In the genomic region with DNA sequence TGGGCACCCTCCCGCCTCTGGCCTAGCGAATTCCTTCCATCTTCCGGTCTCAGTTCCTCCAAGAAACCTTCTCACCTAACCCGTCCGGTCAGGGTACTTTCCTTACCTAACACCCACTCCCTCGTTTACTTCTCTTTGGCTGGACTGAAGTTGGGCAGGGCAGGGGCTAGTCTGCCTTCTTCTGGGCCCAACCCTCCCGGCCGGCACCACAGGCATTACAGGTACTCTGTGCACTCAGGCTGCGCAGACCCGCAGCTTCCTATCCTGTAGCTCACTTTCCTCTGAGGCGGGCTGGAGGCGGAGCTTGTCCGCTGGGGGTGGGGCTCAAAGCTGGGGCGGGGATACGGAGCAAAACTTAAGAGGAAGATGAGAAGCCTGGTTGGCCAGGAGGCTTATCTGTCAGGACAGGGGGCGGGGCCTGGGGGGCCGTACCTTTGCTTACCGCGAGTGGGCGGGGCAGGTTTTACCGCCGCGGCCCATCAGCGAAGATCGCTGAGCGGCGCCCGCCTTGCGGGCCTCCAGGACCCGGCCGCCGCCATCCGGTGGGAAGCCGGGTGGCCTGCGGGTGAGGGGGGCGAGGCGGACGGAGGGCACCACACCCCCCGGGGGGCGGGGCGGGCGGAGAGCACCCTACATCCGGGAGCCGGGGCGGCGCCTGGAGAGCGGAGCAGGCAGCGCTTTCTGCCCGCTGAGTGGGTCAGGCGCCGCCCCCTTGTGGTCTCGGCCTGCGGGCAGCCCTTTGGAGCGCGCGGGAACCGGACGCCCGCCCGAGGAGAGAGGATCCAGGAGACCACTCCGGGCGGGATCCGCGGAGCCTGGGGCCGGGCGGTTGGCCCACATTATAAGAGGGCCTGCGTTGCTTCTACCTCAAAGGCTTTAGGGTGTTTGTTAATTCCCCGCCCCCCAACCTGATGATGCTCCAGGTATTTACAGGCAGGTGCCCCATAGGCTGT, we compare ENCODE assay signal across 1 cellular context.
TF ChIP-seq lines count a peak whose summit lies in the region.

No MANE protein-coding gene starts in this region.

TF ChIP-seq in HEK293, 187 proteins besides CTCF, POLR2A, EP300 and RAD21 (continued from another document and continues in another):
- TF ChIP-seq, protein P1, sequence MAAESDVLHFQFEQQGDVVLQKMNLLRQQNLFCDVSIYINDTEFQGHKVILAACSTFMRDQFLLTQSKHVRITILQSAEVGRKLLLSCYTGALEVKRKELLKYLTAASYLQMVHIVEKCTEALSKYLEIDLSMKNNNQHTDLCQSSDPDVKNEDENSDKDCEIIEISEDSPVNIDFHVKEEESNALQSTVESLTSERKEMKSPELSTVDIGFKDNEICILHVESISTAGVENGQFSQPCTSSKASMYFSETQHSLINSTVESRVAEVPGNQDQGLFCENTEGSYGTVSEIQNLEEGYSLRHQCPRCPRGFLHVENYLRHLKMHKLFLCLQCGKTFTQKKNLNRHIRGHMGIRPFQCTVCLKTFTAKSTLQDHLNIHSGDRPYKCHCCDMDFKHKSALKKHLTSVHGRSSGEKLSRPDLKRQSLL (tag by site-specific recombination; IDR thresholded peaks at IDR 0.05), result 0 out of 2 replicates have a peak, but pooled peaks have one; percentile 12
- TF ChIP-seq ZSCAN30 (tag by site-specific recombination; IDR thresholded peaks at IDR 0.05) (peak; percentile 83; the same call in 1 of the 2 replicates), ZNF248 (tag by site-specific recombination; IDR thresholded peaks at IDR 0.05) (no peak), ZNF610 (tag by site-specific recombination; IDR thresholded peaks at IDR 0.05; ENCODE audit: borderline replicate concordance) (0 out of 2 replicates have a peak, but pooled peaks have one; percentile 12), ZNF175 (tag by site-specific recombination; IDR thresholded peaks at IDR 0.05) (no peak), ZSCAN23 (tag by site-specific recombination; IDR thresholded peaks at IDR 0.05) (0 out of 2 replicates have a peak, but pooled peaks have one; percentile 31), SALL2 (tag by site-specific recombination; IDR thresholded peaks at IDR 0.05; ENCODE audit: borderline replicate concordance) (no peak), YY1 (tag by site-specific recombination; IDR thresholded peaks at IDR 0.05) (0 out of 2 replicates have a peak, but pooled peaks have one; percentile 32), IKZF3 (tag by site-specific recombination; IDR thresholded peaks at IDR 0.05) (peak; percentile 81), ZFHX2 (tag by site-specific recombination; conservative IDR thresholded peaks at IDR 0.05) (peak; percentile 45), TCF7L2 (IDR thresholded peaks at IDR 0.05; ENCODE audit: borderline replicate concordance, low read depth, low read length) (no peak), ZNF660 (tag by site-specific recombination; IDR thresholded peaks at IDR 0.05) (peak; percentile 71; the same call in 1 of the 2 replicates), ZFP37 (tag by site-specific recombination; IDR thresholded peaks at IDR 0.05) (0 out of 2 replicates have a peak, but pooled peaks have one; percentile 33), ZBTB17 (tag by site-specific recombination; IDR thresholded peaks at IDR 0.05) (peak; percentile 83), GLIS1 (tag by site-specific recombination; IDR thresholded peaks at IDR 0.05) (peak; percentile 62; the same call in 1 of the 2 replicates), ZNF768 (tag by site-specific recombination; IDR thresholded peaks at IDR 0.05) (no peak), ZNF501 (tag by site-specific recombination; IDR thresholded peaks at IDR 0.05) (0 out of 2 replicates have a peak, but pooled peaks have one; percentile 81), GLI4 (tag by site-specific recombination; IDR thresholded peaks at IDR 0.05) (no peak), ZNF391 (tag by site-specific recombination; IDR thresholded peaks at IDR 0.05; ENCODE audit: borderline replicate concordance, low read depth) (no peak), ZNF184 (tag by site-specific recombination; IDR thresholded peaks at IDR 0.05) (no peak), ZNF664 (tag by site-specific recombination; IDR thresholded peaks at IDR 0.05) (no peak), ZNF529 (tag by site-specific recombination; IDR thresholded peaks at IDR 0.05; ENCODE audit: insufficient replicate concordance) (no peak), ZFP69B (tag by site-specific recombination; IDR thresholded peaks at IDR 0.05) (no peak), KLF8 (tag by site-specific recombination; IDR thresholded peaks at IDR 0.05) (peak; percentile 59), KLF16 (tag by site-specific recombination; IDR thresholded peaks at IDR 0.05) (peak; percentile 59; the same call in 1 of the 2 replicates)
- TF ChIP-seq, protein P2, sequence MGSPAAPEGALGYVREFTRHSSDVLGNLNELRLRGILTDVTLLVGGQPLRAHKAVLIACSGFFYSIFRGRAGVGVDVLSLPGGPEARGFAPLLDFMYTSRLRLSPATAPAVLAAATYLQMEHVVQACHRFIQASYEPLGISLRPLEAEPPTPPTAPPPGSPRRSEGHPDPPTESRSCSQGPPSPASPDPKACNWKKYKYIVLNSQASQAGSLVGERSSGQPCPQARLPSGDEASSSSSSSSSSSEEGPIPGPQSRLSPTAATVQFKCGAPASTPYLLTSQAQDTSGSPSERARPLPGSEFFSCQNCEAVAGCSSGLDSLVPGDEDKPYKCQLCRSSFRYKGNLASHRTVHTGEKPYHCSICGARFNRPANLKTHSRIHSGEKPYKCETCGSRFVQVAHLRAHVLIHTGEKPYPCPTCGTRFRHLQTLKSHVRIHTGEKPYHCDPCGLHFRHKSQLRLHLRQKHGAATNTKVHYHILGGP (tag by site-specific recombination; IDR thresholded peaks at IDR 0.05), result no peak
- TF ChIP-seq, protein P3, sequence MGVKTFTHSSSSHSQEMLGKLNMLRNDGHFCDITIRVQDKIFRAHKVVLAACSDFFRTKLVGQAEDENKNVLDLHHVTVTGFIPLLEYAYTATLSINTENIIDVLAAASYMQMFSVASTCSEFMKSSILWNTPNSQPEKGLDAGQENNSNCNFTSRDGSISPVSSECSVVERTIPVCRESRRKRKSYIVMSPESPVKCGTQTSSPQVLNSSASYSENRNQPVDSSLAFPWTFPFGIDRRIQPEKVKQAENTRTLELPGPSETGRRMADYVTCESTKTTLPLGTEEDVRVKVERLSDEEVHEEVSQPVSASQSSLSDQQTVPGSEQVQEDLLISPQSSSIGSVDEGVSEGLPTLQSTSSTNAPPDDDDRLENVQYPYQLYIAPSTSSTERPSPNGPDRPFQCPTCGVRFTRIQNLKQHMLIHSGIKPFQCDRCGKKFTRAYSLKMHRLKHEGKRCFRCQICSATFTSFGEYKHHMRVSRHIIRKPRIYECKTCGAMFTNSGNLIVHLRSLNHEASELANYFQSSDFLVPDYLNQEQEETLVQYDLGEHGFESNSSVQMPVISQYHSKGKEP (tag by site-specific recombination; IDR thresholded peaks at IDR 0.05), result no peak
- TF ChIP-seq, protein P4, sequence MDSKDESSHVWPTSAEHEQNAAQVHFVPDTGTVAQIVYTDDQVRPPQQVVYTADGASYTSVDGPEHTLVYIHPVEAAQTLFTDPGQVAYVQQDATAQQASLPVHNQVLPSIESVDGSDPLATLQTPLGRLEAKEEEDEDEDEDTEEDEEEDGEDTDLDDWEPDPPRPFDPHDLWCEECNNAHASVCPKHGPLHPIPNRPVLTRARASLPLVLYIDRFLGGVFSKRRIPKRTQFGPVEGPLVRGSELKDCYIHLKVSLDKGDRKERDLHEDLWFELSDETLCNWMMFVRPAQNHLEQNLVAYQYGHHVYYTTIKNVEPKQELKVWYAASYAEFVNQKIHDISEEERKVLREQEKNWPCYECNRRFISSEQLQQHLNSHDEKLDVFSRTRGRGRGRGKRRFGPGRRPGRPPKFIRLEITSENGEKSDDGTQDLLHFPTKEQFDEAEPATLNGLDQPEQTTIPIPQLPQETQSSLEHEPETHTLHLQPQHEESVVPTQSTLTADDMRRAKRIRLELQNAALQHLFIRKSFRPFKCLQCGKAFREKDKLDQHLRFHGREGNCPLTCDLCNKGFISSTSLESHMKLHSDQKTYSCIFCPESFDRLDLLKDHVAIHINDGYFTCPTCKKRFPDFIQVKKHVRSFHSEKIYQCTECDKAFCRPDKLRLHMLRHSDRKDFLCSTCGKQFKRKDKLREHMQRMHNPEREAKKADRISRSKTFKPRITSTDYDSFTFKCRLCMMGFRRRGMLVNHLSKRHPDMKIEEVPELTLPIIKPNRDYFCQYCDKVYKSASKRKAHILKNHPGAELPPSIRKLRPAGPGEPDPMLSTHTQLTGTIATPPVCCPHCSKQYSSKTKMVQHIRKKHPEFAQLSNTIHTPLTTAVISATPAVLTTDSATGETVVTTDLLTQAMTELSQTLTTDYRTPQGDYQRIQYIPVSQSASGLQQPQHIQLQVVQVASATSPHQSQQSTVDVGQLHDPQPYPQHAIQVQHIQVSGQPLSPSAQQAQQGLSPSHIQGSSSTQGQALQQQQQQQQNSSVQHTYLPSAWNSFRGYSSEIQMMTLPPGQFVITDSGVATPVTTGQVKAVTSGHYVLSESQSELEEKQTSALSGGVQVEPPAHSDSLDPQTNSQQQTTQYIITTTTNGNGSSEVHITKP (tag by site-specific recombination; IDR thresholded peaks at IDR 0.05), result peak; percentile 42; the same call in 1 of the 2 replicates
- TF ChIP-seq, protein P5, sequence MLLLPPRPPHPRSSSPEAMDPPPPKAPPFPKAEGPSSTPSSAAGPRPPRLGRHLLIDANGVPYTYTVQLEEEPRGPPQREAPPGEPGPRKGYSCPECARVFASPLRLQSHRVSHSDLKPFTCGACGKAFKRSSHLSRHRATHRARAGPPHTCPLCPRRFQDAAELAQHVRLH (tag by site-specific recombination; IDR thresholded peaks at IDR 0.05), result peak; percentile 65; the same call in 1 of the 2 replicates
- TF ChIP-seq, protein P6, sequence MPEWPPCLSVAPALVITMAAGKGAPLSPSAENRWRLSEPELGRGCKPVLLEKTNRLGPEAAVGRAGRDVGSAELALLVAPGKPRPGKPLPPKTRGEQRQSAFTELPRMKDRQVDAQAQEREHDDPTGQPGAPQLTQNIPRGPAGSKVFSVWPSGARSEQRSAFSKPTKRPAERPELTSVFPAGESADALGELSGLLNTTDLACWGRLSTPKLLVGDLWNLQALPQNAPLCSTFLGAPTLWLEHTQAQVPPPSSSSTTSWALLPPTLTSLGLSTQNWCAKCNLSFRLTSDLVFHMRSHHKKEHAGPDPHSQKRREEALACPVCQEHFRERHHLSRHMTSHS (tag by site-specific recombination; IDR thresholded peaks at IDR 0.05), result no peak
- TF ChIP-seq, protein P7, sequence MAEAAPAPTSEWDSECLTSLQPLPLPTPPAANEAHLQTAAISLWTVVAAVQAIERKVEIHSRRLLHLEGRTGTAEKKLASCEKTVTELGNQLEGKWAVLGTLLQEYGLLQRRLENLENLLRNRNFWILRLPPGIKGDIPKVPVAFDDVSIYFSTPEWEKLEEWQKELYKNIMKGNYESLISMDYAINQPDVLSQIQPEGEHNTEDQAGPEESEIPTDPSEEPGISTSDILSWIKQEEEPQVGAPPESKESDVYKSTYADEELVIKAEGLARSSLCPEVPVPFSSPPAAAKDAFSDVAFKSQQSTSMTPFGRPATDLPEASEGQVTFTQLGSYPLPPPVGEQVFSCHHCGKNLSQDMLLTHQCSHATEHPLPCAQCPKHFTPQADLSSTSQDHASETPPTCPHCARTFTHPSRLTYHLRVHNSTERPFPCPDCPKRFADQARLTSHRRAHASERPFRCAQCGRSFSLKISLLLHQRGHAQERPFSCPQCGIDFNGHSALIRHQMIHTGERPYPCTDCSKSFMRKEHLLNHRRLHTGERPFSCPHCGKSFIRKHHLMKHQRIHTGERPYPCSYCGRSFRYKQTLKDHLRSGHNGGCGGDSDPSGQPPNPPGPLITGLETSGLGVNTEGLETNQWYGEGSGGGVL (tag by site-specific recombination; IDR thresholded peaks at IDR 0.05), result 0 out of 2 replicates have a peak, but pooled peaks have one; percentile 13
- TF ChIP-seq, protein P8, sequence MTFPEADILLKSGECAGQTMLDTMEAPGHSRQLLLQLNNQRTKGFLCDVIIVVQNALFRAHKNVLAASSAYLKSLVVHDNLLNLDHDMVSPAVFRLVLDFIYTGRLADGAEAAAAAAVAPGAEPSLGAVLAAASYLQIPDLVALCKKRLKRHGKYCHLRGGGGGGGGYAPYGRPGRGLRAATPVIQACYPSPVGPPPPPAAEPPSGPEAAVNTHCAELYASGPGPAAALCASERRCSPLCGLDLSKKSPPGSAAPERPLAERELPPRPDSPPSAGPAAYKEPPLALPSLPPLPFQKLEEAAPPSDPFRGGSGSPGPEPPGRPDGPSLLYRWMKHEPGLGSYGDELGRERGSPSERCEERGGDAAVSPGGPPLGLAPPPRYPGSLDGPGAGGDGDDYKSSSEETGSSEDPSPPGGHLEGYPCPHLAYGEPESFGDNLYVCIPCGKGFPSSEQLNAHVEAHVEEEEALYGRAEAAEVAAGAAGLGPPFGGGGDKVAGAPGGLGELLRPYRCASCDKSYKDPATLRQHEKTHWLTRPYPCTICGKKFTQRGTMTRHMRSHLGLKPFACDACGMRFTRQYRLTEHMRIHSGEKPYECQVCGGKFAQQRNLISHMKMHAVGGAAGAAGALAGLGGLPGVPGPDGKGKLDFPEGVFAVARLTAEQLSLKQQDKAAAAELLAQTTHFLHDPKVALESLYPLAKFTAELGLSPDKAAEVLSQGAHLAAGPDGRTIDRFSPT (tag by site-specific recombination; IDR thresholded peaks at IDR 0.05), result peak; percentile 76; the same call in 1 of the 2 replicates
- TF ChIP-seq, protein P9, sequence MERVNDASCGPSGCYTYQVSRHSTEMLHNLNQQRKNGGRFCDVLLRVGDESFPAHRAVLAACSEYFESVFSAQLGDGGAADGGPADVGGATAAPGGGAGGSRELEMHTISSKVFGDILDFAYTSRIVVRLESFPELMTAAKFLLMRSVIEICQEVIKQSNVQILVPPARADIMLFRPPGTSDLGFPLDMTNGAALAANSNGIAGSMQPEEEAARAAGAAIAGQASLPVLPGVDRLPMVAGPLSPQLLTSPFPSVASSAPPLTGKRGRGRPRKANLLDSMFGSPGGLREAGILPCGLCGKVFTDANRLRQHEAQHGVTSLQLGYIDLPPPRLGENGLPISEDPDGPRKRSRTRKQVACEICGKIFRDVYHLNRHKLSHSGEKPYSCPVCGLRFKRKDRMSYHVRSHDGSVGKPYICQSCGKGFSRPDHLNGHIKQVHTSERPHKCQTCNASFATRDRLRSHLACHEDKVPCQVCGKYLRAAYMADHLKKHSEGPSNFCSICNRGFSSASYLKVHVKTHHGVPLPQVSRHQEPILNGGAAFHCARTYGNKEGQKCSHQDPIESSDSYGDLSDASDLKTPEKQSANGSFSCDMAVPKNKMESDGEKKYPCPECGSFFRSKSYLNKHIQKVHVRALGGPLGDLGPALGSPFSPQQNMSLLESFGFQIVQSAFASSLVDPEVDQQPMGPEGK (tag by site-specific recombination; IDR thresholded peaks at IDR 0.05), result peak; percentile 54; the same call in 1 of the 2 replicates
- TF ChIP-seq, protein P10, sequence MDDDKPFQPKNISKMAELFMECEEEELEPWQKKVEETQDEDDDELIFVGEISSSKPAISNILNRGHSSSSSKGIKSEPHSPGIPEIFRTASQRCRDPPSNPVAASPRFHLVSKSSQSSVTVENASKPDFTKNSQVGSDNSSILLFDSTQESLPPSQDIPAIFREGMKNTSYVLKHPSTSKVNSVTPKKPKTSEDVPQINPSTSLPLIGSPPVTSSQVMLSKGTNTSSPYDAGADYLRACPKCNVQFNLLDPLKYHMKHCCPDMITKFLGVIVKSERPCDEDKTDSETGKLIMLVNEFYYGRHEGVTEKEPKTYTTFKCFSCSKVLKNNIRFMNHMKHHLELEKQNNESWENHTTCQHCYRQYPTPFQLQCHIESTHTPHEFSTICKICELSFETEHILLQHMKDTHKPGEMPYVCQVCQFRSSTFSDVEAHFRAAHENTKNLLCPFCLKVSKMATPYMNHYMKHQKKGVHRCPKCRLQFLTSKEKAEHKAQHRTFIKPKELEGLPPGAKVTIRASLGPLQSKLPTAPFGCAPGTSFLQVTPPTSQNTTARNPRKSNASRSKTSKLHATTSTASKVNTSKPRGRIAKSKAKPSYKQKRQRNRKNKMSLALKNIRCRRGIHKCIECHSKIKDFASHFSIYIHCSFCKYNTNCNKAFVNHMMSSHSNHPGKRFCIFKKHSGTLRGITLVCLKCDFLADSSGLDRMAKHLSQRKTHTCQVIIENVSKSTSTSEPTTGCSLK (tag by site-specific recombination; IDR thresholded peaks at IDR 0.05), result no peak
